In the genomic region with DNA sequence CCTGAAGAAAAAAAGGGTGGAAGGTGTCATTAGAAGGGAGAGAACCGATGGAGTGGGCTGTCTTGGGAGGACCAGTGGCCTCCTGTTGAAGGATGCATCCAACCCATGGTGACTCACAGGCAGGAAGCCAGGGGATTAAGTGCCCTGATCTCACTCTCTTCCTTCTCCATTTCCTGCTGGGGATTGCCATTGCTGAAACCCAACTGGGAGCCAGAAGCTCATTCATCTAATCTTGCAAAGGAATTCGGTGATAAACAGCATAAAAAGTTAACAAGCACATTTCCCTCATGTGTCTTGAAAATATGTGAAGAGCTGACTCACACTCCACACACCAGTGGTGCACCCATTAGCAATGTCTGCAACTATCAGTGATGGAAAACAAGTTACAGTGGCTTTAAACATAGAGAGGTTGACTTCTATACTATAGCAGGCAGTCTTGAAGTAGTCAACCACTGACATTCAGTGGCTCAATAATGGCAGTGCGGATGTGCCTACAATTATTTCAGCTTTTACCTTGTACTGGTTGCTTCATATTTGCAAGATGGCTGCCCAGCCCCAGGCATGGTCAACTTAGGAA, we compare ENCODE assay signal across 1 cellular context.
TF ChIP-seq lines count a peak whose summit lies in the region.

No MANE protein-coding gene starts in this region.

TF ChIP-seq in endothelial cell of umbilical vein, 7 proteins besides CTCF, POLR2A, EP300 and RAD21:
- TF ChIP-seq GATA2 (IDR thresholded peaks at IDR 0.05; ENCODE audit: insufficient read depth, insufficient read length, low read depth, low read length) = peak; percentile 86
- peak; percentile 96 for TF ChIP-seq JUN (IDR thresholded peaks at IDR 0.05; ENCODE audit: borderline replicate concordance, insufficient read depth, insufficient read length, low read depth)
- peak; percentile 98 for TF ChIP-seq FOS (IDR thresholded peaks at IDR 0.05; ENCODE audit: borderline replicate concordance, insufficient read depth, low read length)
- TF ChIP-seq, protein P1, sequence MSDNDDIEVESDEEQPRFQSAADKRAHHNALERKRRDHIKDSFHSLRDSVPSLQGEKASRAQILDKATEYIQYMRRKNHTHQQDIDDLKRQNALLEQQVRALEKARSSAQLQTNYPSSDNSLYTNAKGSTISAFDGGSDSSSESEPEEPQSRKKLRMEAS (IDR thresholded peaks at IDR 0.05; ENCODE audit: insufficient read depth, insufficient read length) = no peak
- TF ChIP-seq POLR2AphosphoS5 (IDR thresholded peaks at IDR 0.05; ENCODE audit: insufficient read depth, low read depth, low read length) = peak; percentile 82
- no peak for TF ChIP-seq EZH2 (IDR thresholded peaks at IDR 0.05; ENCODE audit: borderline replicate concordance, low read depth, low read length, severe bottlenecking)
- no peak for TF ChIP-seq MYC (IDR thresholded peaks at IDR 0.05; ENCODE audit: low read depth, low read length)
